Comparison of ENCODE assay signal across 18 cellular contexts in the genomic region with DNA sequence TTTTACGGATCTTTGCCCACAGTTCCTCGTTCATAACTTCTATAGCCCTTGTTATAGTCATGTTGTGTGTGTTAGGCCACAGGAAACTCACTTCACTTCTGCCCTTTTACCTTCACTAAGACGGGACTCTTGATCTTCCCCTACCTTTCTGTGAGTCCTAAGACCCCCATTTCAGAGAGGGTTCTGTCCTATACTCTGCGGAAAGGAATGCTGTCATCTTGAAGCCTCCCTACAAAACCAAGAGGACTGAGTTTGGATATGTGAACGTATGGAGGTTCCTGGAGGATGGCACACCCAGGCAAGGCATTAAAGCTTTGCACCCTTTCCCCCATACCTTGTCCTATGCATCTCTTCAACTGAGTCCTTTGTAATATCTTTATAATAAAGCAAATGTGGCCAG. TPM values are rescaled to one million over a fixed set of nuclear protein-coding genes. Genes with fewer than 3 reads are reported as not detected.
A peak's percentile ranks its signal among the peaks of the same experiment; 100 is the strongest.
DNase-seq lines count a peak whose midpoint lies in the region; ATAC-seq and TF ChIP-seq lines count a peak whose summit lies in the region.
"Had no signal": no experiment of that assay in that cellular context is flagged by ENCODE, and none has a peak within 500 bp of the region (broad histone marks: within the 10 kb centered on the region; RNA-seq: fewer than 3 reads in every experiment).

No MANE protein-coding gene starts in this region.

- no peak overlapping the region for H2BK5ac ChIP-seq in mesenchymal stem cell (ENCODE audit: low read depth, low read length, poor library complexity, severe bottlenecking)

- H3K9ac ChIP-seq in mesenchymal stem cell (ENCODE audit: low read length) = no peak overlapping the region

- H2BK120ac ChIP-seq in mesenchymal stem cell (ENCODE audit: low read depth, low read length) = no peak overlapping the region

- H2AK5ac ChIP-seq in mesenchymal stem cell (ENCODE audit: low read length, severe bottlenecking) = no peak overlapping the region

- intact Hi-C loops in activated T-helper 2 cell treated with anti-CD3 and anti-CD28 coated beads, Interferon-gamma antibody, Interleukin-2, Interleukin-4, amounts not matched to agents 10 μg/mL and 5 μg/mL and 100 μg/mL, durations not matched to agents 14 hours and 24 hours and 36 hours (cut with micrococcal nuclease) = loop anchor here (5.0 kb wide), 2 partner anchors 153 to 198 kb away; no protein-coding TSS in a partner anchor

- H3K27ac ChIP-seq in mesenchymal stem cell (ENCODE audit: low read length, poor library complexity, severe bottlenecking) = peak overlapping the region; percentile 12

- H3K23ac ChIP-seq in mesenchymal stem cell (ENCODE audit: low read length in 2 of 2) = no peak overlapping the region

- peaks cover 20 to 30% of the 10 kb centered on the region in 2 experiments for H3K36me3 ChIP-seq in mesenchymal stem cell (ENCODE audit: control insufficient read depth in 1 of 2, insufficient read depth in 2 of 2, low read depth in 1 of 2, low read length in 2 of 2)

- 82% methylated on average over 3 of the region's 5 CpGs for WGBS in mesenchymal stem cell

- H4K91ac ChIP-seq in mesenchymal stem cell (ENCODE audit: low read length) = no peak overlapping the region

- no peaks in the 10 kb centered on the region for H3K27me3 Mint-ChIP-seq in activated T-cell treated with anti-CD3 and anti-CD28 coated beads, Interleukin-2, amount 50 U/mL, for 72 hours (ENCODE audit: low read depth)
- H3K27me3 Mint-ChIP-seq in type B pancreatic cell = peaks cover 4% of the 10 kb centered on the region
- peaks cover 5% of the 10 kb centered on the region for H3K27me3 Mint-ChIP-seq in activated T-helper 2 cell treated with anti-CD3 and anti-CD28 coated beads, Interferon-gamma antibody, Interleukin-2, Interleukin-4, amounts not matched to agents 10 μg/mL and 5 μg/mL and 100 μg/mL, durations not matched to agents 14 hours and 24 hours and 36 hours (ENCODE audit: low read depth)

- H3K4ac ChIP-seq in mesenchymal stem cell (ENCODE audit: low read depth in 1 of 2, low read length in 2 of 2) = no peak overlapping the region

- no peak overlapping the region for H3K4me3 ChIP-seq in mesenchymal stem cell (ENCODE audit: insufficient read depth in 1 of 2, low read depth in 1 of 2, low read length in 2 of 2)

- no peak for TF ChIP-seq CTCF in type B pancreatic cell (conservative IDR thresholded peaks at IDR 0.05)

- H3K4me1 ChIP-seq in mesenchymal stem cell (ENCODE audit: control insufficient read depth, insufficient read depth, low read depth, low read length) = peaks cover 7% of the 10 kb centered on the region

- no peaks in the 10 kb centered on the region for H3K9me3 ChIP-seq in mesenchymal stem cell (ENCODE audit: control insufficient read depth, low read length)
- H3K9me3 ChIP-seq: spleen had no signal

- 0 out of 2 replicates have a peak, but pooled peaks have one; percentile 27 for TF ChIP-seq POLR2A in Raji (IDR thresholded peaks at IDR 0.05; ENCODE audit: insufficient read depth, low read depth, low read length)

- DNase-seq in activated T-cell treated with anti-CD3 and anti-CD28 coated beads, Interleukin-2, amount 50 U/mL, for 72 hours = no peak
- no peak for DNase-seq in activated T-cell treated with anti-CD3 and anti-CD28 coated beads, Interleukin-2, amount 50 U/mL, for 48 hours
- DNase-seq in mesenchymal stem cell (no peak), type B pancreatic cell (ENCODE audit: extremely low spot score, unreplicated experiment) (no peak), NCI-H1436 treated with DMSO at 0.1 percent for 48 hours (lab: John Stamatoyannopoulos, UW) (no peak), dedifferentiated amniotic fluid mesenchymal stem cell (ENCODE audit: extremely low spot score) (no peak)
- no peak for DNase-seq in activated T-helper 2 cell treated with anti-CD3 and anti-CD28 coated beads, Interferon-gamma antibody, Interleukin-2, Interleukin-4, amounts not matched to agents 10 μg/mL and 5 μg/mL and 100 μg/mL, durations not matched to agents 14 hours and 24 hours and 36 hours (ENCODE audit: low spot score)
- DNase-seq: activated CD8-positive, alpha-beta memory T cell treated with anti-CD3 and anti-CD28 coated beads, Interleukin-2, amount 50 U/mL, for 4 hours; Calu3; caudate nucleus; left cardiac atrium; NCI-H1105 treated with DMSO at 0.1 percent for 48 hours; NCI-H2171 treated with DMSO at 0.1 percent for 48 hours; NCI-H774; RPMI8226 had no signal

- no peak overlapping the region for H3K4me2 ChIP-seq in mesenchymal stem cell (ENCODE audit: low read length, poor library complexity, severe bottlenecking)

- no peaks in the 10 kb centered on the region for H3K9me3 Mint-ChIP-seq in activated T-cell treated with anti-CD3 and anti-CD28 coated beads, Interleukin-2, amount 50 U/mL, for 72 hours
- no peaks in the 10 kb centered on the region for H3K9me3 Mint-ChIP-seq in type B pancreatic cell
- H3K9me3 Mint-ChIP-seq in activated T-helper 2 cell treated with anti-CD3 and anti-CD28 coated beads, Interferon-gamma antibody, Interleukin-2, Interleukin-4, amounts not matched to agents 10 μg/mL and 5 μg/mL and 100 μg/mL, durations not matched to agents 14 hours and 24 hours and 36 hours = no peaks in the 10 kb centered on the region
- H3K9me3 Mint-ChIP-seq: T-helper 1 cell treated with Interleukin-12 subunit alpha and Interleukin-12 subunit beta and Interleukin-4 antibody, amounts not matched to agents 30 μg/mL and 1 μg/mL, for 36 hours had no signal

- peaks cover 18 to 23% of the 10 kb centered on the region in 2 donors for H3K36me3 Mint-ChIP-seq in activated T-cell treated with anti-CD3 and anti-CD28 coated beads, Interleukin-2, amount 50 U/mL, for 72 hours (ENCODE audit: insufficient read depth in 2 of 2)
- H3K36me3 Mint-ChIP-seq in type B pancreatic cell = peaks cover 39% of the 10 kb centered on the region
- peaks cover 38% of the 10 kb centered on the region for H3K36me3 Mint-ChIP-seq in activated T-helper 2 cell treated with anti-CD3 and anti-CD28 coated beads, Interferon-gamma antibody, Interleukin-2, Interleukin-4, amounts not matched to agents 10 μg/mL and 5 μg/mL and 100 μg/mL, durations not matched to agents 14 hours and 24 hours and 36 hours (ENCODE audit: low read depth)

- H4K8ac ChIP-seq in mesenchymal stem cell (ENCODE audit: low read length) = no peak overlapping the region

- no peak overlapping the region for H2AFZ ChIP-seq in mesenchymal stem cell (ENCODE audit: low read depth, low read length)

- no peaks in the 10 kb centered on the region for H3K79me1 ChIP-seq in mesenchymal stem cell (replicated peaks; ENCODE audit: low read length, poor library complexity, severe bottlenecking)

- H3K4me1 Mint-ChIP-seq in activated T-cell treated with anti-CD3 and anti-CD28 coated beads, Interleukin-2, amount 50 U/mL, for 72 hours (ENCODE audit: low read depth) = peaks cover 60% of the 10 kb centered on the region
- peaks cover 38% of the 10 kb centered on the region for H3K4me1 Mint-ChIP-seq in type B pancreatic cell (ENCODE audit: unreplicated experiment)
- H3K4me1 Mint-ChIP-seq in activated T-helper 2 cell treated with anti-CD3 and anti-CD28 coated beads, Interferon-gamma antibody, Interleukin-2, Interleukin-4, amounts not matched to agents 10 μg/mL and 5 μg/mL and 100 μg/mL, durations not matched to agents 14 hours and 24 hours and 36 hours (ENCODE audit: low read depth) = peaks cover 35% of the 10 kb centered on the region

- no peak for ATAC-seq in activated T-cell treated with anti-CD3 and anti-CD28 coated beads, Interleukin-2, amount 50 U/mL, for 72 hours (replicated peaks in 1 of 2)
- ATAC-seq: left cardiac atrium had no signal

- H2BK12ac ChIP-seq in mesenchymal stem cell (ENCODE audit: low read length in 2 of 2) = no peak overlapping the region

- H3K4me3 Mint-ChIP-seq in activated T-cell treated with anti-CD3 and anti-CD28 coated beads, Interleukin-2, amount 50 U/mL, for 72 hours = peak overlapping the region; percentile 3 to 98
- H3K4me3 Mint-ChIP-seq in type B pancreatic cell = peak overlapping the region; percentile 80
- no peak overlapping the region for H3K4me3 Mint-ChIP-seq in activated T-helper 2 cell treated with anti-CD3 and anti-CD28 coated beads, Interferon-gamma antibody, Interleukin-2, Interleukin-4, amounts not matched to agents 10 μg/mL and 5 μg/mL and 100 μg/mL, durations not matched to agents 14 hours and 24 hours and 36 hours (ENCODE audit: low read depth)
- H3K4me3 Mint-ChIP-seq: T-helper 1 cell treated with Interleukin-12 subunit alpha and Interleukin-12 subunit beta and Interleukin-4 antibody, amounts not matched to agents 30 μg/mL and 1 μg/mL, for 36 hours had no signal

- H3K14ac ChIP-seq in mesenchymal stem cell (ENCODE audit: low read length in 2 of 2) = no peak overlapping the region

- H3K27me3 ChIP-seq in mesenchymal stem cell (ENCODE audit: control insufficient read depth in 1 of 2, insufficient read depth in 1 of 2, low read length in 2 of 2) = no peaks in the 10 kb centered on the region
- H3K27me3 ChIP-seq: spleen had no signal

- no peak overlapping the region for H3K18ac ChIP-seq in mesenchymal stem cell (ENCODE audit: low read depth in 1 of 2, low read length in 2 of 2)

- no peak overlapping the region for H3K27ac Mint-ChIP-seq in activated T-cell treated with anti-CD3 and anti-CD28 coated beads, Interleukin-2, amount 50 U/mL, for 72 hours
- peak overlapping the region; percentile 6 for H3K27ac Mint-ChIP-seq in type B pancreatic cell
- H3K27ac Mint-ChIP-seq in activated T-helper 2 cell treated with anti-CD3 and anti-CD28 coated beads, Interferon-gamma antibody, Interleukin-2, Interleukin-4, amounts not matched to agents 10 μg/mL and 5 μg/mL and 100 μg/mL, durations not matched to agents 14 hours and 24 hours and 36 hours = no peak overlapping the region
- H3K27ac Mint-ChIP-seq: T-helper 1 cell treated with Interleukin-12 subunit alpha and Interleukin-12 subunit beta and Interleukin-4 antibody, amounts not matched to agents 30 μg/mL and 1 μg/mL, for 36 hours had no signal

- no peak overlapping the region for H2BK15ac ChIP-seq in mesenchymal stem cell (ENCODE audit: low read depth, poor library complexity, severe bottlenecking)

RNA-seq across cellular contexts. Expression of gene UBB, which starts 3.7 kb away (rescaled TPM):
- 1,000 to 10,000 TPM in 1 of 2 donors, 100 to 1,000 TPM in 1; 726 to 1,037 TPM for total RNA-seq in activated T-cell treated with anti-CD3 and anti-CD28 coated beads, Interleukin-2, amount 50 U/mL, for 72 hours
- 2,793 TPM for polyA plus RNA-seq in mesenchymal stem cell (2013, experiment 1 of 2)
- 2,890 TPM for polyA plus RNA-seq in mesenchymal stem cell (2013, experiment 2 of 2)
- total RNA-seq in type B pancreatic cell (ENCODE audit: low replicate concordance) = 1,306 and 1,802 TPM in 2 replicates
- 1,784 and 1,798 TPM in 2 replicates for total RNA-seq in activated T-helper 2 cell treated with anti-CD3 and anti-CD28 coated beads, Interferon-gamma antibody, Interleukin-2, Interleukin-4, amounts not matched to agents 10 μg/mL and 5 μg/mL and 100 μg/mL, durations not matched to agents 14 hours and 24 hours and 36 hours

RNA-seq across cellular contexts. Expression of gene TRPV2, which starts 30.8 kb away (rescaled TPM):
- total RNA-seq in activated T-cell treated with anti-CD3 and anti-CD28 coated beads, Interleukin-2, amount 50 U/mL, for 72 hours = 10 to 100 TPM; 46.0 to 47.3 TPM
- 116 TPM for polyA plus RNA-seq in mesenchymal stem cell (2013, experiment 1 of 2)
- 113 TPM for polyA plus RNA-seq in mesenchymal stem cell (2013, experiment 2 of 2)
- total RNA-seq in type B pancreatic cell (ENCODE audit: low replicate concordance) = 0.52 and 1.7 TPM in 2 replicates
- 44.4 and 46.8 TPM in 2 replicates for total RNA-seq in activated T-helper 2 cell treated with anti-CD3 and anti-CD28 coated beads, Interferon-gamma antibody, Interleukin-2, Interleukin-4, amounts not matched to agents 10 μg/mL and 5 μg/mL and 100 μg/mL, durations not matched to agents 14 hours and 24 hours and 36 hours

RNA-seq across cellular contexts. Expression of gene CENPV, which starts 31.3 kb away (rescaled TPM):
- total RNA-seq in activated T-cell treated with anti-CD3 and anti-CD28 coated beads, Interleukin-2, amount 50 U/mL, for 72 hours = 10 to 100 TPM; 48.5 to 54.9 TPM
- polyA plus RNA-seq in mesenchymal stem cell (2013, experiment 1 of 2) = 35.4 TPM
- polyA plus RNA-seq in mesenchymal stem cell (2013, experiment 2 of 2) = 35.7 TPM
- 42.9 and 152 TPM in 2 replicates for total RNA-seq in type B pancreatic cell (ENCODE audit: low replicate concordance)
- 65.8 and 69.9 TPM in 2 replicates for total RNA-seq in activated T-helper 2 cell treated with anti-CD3 and anti-CD28 coated beads, Interferon-gamma antibody, Interleukin-2, Interleukin-4, amounts not matched to agents 10 μg/mL and 5 μg/mL and 100 μg/mL, durations not matched to agents 14 hours and 24 hours and 36 hours

Comparison
In these comparisons a context has a peak if more than half of its experiments do, and no peak if none do; other contexts are left out.
1. RNA of gene TRPV2, which starts 30.8 kb away (total RNA-seq): 46.0 to 47.3 TPM in activated T-cell treated with anti-CD3 and anti-CD28 coated beads, Interleukin-2, amount 50 U/mL, for 72 hours and 44.4 to 46.8 TPM in activated T-helper 2 cell treated with anti-CD3 and anti-CD28 coated beads, Interferon-gamma antibody, Interleukin-2, Interleukin-4, amounts not matched to agents 10 μg/mL and 5 μg/mL and 100 μg/mL, durations not matched to agents 14 hours and 24 hours and 36 hours; 0.52 to 1.7 TPM in type B pancreatic cell; every median in the first group is over 10 times any median in the second.